ENCODE assay signal across 30 cellular contexts in genomic region chr17:53217311-53217710, GRCh38.
"Had no signal": no experiment of that assay in that cellular context is flagged by ENCODE, and none has a peak within 500 bp of the region (broad histone marks: within the 10 kb centered on the region; RNA-seq: fewer than 3 reads in every experiment).

No MANE protein-coding gene starts in this region.

- H3K36me3 Mint-ChIP-seq: activated naive CD8-positive, alpha-beta T cell had no signal

- H3K27me3 Mint-ChIP-seq: activated B cell treated with CpG ODN at 0.5 μM for 24 hours; activated CD8-positive, alpha-beta T cell treated with anti-CD3 and anti-CD28 coated beads for 36 hours; activated naive CD8-positive, alpha-beta T cell; activated T-helper 17 cell treated with anti-CD3 and anti-CD28 coated beads, Interleukin-2, amount 50 U/mL, for 72 hours; central memory CD8-positive, alpha-beta T cell; dendritic cell treated with granulocyte-macrophage colony-stimulating factor and Interleukin-4, amounts not matched to agents 40 ng/mL and 50 ng/mL, for 4 days; T-helper 17 cell had no signal

- ATAC-seq: activated CD4-positive, CD25-positive, alpha-beta regulatory T cell treated with anti-CD3 and anti-CD28 coated beads, Interleukin-2, amount 50 U/mL, for 24 hours; activated CD8-positive, alpha-beta T cell treated with anti-CD3 and anti-CD28 coated beads for 36 hours; activated T-cell treated with anti-CD3 and anti-CD28 coated beads, Interleukin-2, amount 50 U/mL, for 4 hours; activated T-helper 17 cell treated with anti-CD3 and anti-CD28 coated beads, Interleukin-2, amount 50 U/mL, for 72 hours; gastroesophageal sphincter; heart right ventricle; T-helper 17 cell had no signal

- H3K4me1 ChIP-seq: esophagus squamous epithelium, gastroesophageal sphincter, heart right ventricle had no signal

- H3K4me3 ChIP-seq: coronary artery, esophagus squamous epithelium, gastroesophageal sphincter, heart right ventricle had no signal

- DNase-seq: activated B cell treated with CpG ODN at 0.5 μM for 24 hours; activated CD4-positive, alpha-beta T cell treated with anti-CD3 and anti-CD28 coated beads for 48 hours; activated CD4-positive, alpha-beta T cell treated with anti-CD3 and anti-CD28 coated beads, Interleukin-2, amount 50 U/mL, for 1 hour; activated CD4-positive, alpha-beta T cell treated with anti-CD3 and anti-CD28 coated beads, Interleukin-2, amount 50 U/mL, for 48 hours; activated CD8-positive, alpha-beta memory T cell treated with anti-CD3 and anti-CD28 coated beads for 24 hours; activated CD8-positive, alpha-beta T cell treated with anti-CD3 and anti-CD28 coated beads for 36 hours; activated effector memory CD4-positive, alpha-beta T cell treated with Interleukin-2 at 50 U/mL for 16 hours; activated gamma-delta T cell treated with Interleukin-2 at 50 U/mL for 16 hours; activated naive CD4-positive, alpha-beta T cell treated with anti-CD3 and anti-CD28 coated beads, Interleukin-2, amount 50 U/mL, for 16 hours; activated naive CD4-positive, alpha-beta T cell treated with Interleukin-2 at 50 U/mL for 16 hours; activated T-cell treated with anti-CD3 and anti-CD28 coated beads, Interleukin-2, amount 50 U/mL, for 4 hours; amniotic stem cell; anterior cingulate cortex; brain microvascular endothelial cell; effector CD8-positive, alpha-beta T cell; esophagus squamous epithelium; heart right ventricle; hippocampal formation; T-helper 17 cell; T1000; WERI-Rb-1 had no signal

- H3K9me3 ChIP-seq: gastroesophageal sphincter had no signal

- H3K4me1 Mint-ChIP-seq: activated B cell treated with CpG ODN at 0.5 μM for 24 hours; activated T-helper 17 cell treated with anti-CD3 and anti-CD28 coated beads, Interleukin-2, amount 50 U/mL, for 72 hours; central memory CD8-positive, alpha-beta T cell; T-helper 17 cell had no signal

- H3K27me3 ChIP-seq: brain microvascular endothelial cell, esophagus squamous epithelium, gastroesophageal sphincter, heart right ventricle had no signal

- H3K27ac ChIP-seq: brain microvascular endothelial cell, coronary artery, epithelial cell of prostate, esophagus squamous epithelium, gastroesophageal sphincter, heart right ventricle, WERI-Rb-1 had no signal

- H3K36me3 ChIP-seq: brain microvascular endothelial cell, esophagus squamous epithelium, gastroesophageal sphincter, heart right ventricle, WERI-Rb-1 had no signal

- H3K27ac Mint-ChIP-seq: activated B cell treated with CpG ODN at 0.5 μM for 24 hours; activated CD8-positive, alpha-beta T cell treated with anti-CD3 and anti-CD28 coated beads for 36 hours; activated naive CD8-positive, alpha-beta T cell; activated T-helper 17 cell treated with anti-CD3 and anti-CD28 coated beads, Interleukin-2, amount 50 U/mL, for 72 hours; dendritic cell treated with granulocyte-macrophage colony-stimulating factor and Interleukin-4, amounts not matched to agents 40 ng/mL and 50 ng/mL, for 4 days; T-helper 17 cell; T-helper 2 cell treated with Interferon-gamma antibody and Interleukin-4, amounts not matched to agents 5 μg/mL and 100 μg/mL, for 36 hours had no signal

- H3K4me3 Mint-ChIP-seq: activated B cell treated with CpG ODN at 0.5 μM for 24 hours; activated CD8-positive, alpha-beta T cell treated with anti-CD3 and anti-CD28 coated beads for 36 hours; activated naive CD8-positive, alpha-beta T cell; activated T-cell treated with anti-CD3 and anti-CD28 coated beads, Interleukin-2, amount 50 U/mL, for 4 hours; activated T-helper 17 cell treated with anti-CD3 and anti-CD28 coated beads, Interleukin-2, amount 50 U/mL, for 72 hours; central memory CD8-positive, alpha-beta T cell; dendritic cell treated with granulocyte-macrophage colony-stimulating factor and Interleukin-4, amounts not matched to agents 40 ng/mL and 50 ng/mL, for 4 days; T-helper 17 cell; T-helper 2 cell treated with Interferon-gamma antibody and Interleukin-4, amounts not matched to agents 5 μg/mL and 100 μg/mL, for 36 hours had no signal
